In the genomic region with DNA sequence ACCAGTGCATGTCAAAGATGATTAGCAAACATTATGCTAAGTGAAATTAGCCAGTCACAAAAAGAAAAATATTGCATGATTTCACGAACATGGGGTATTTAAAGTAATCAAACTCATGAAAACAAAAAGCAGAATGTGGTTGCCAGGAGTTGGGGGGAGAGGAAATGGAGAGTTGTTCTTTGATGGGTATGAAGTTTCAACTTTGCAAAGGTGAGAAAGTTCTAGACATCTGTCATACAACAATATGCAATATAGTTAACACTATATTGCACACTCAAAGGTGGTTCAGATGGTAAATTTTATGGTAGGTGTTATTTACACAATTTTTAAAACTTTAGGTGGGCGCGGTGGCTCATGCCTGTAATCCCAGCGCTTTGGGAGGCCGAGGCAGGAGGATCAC, we compare ENCODE assay signal across 24 cellular contexts. TPM values are rescaled to one million over a fixed set of nuclear protein-coding genes. Genes with fewer than 3 reads are reported as not detected.
DNase-seq lines count a peak whose midpoint lies in the region; ATAC-seq and TF ChIP-seq lines count a peak whose summit lies in the region.
"Had no signal": no experiment of that assay in that cellular context is flagged by ENCODE, and none has a peak within 500 bp of the region (broad histone marks: within the 10 kb centered on the region; RNA-seq: fewer than 3 reads in every experiment).

No MANE protein-coding gene starts in this region.

- H3K4me3 ChIP-seq in heart right ventricle: no peak overlapping the region
- H3K4me3 ChIP-seq: A549; BLaER1 treated with 17β-estradiol and CSF1 and Interleukin-3, amounts not matched to agents 10 nM and 100 nM; GM12878 had no signal

- peak overlapping the region in 1 of 2 donors; percentile 24 for H3K27ac Mint-ChIP-seq in natural killer cell treated with Interleukin-12 subunit alpha and Interleukin-12 subunit beta and Interleukin-15 and Interleukin-18, amount 100 ng/mL, for 72 hours
- no peak overlapping the region for H3K27ac Mint-ChIP-seq in natural killer cell
- H3K27ac Mint-ChIP-seq in central memory CD8-positive, alpha-beta T cell (ENCODE audit: low read depth): peak overlapping the region; percentile 77
- no peak overlapping the region for H3K27ac Mint-ChIP-seq in stimulated activated effector memory CD8-positive, alpha-beta T cell treated with anti-CD3 and anti-CD28 coated beads, Interleukin-12 subunit alpha, Interleukin-12 subunit beta, amount 100 ng/mL, for 72 hours
- H3K27ac Mint-ChIP-seq: B cell; CD4-positive, alpha-beta T cell; CD8-positive, alpha-beta T cell had no signal

- H3K4me1 ChIP-seq in heart right ventricle: peaks cover 0 to 19% (median 5%) of the 10 kb centered on the region in 9 donors
- H3K4me1 ChIP-seq: BLaER1 treated with 17β-estradiol and CSF1 and Interleukin-3, amounts not matched to agents 10 nM and 100 nM had no signal

- TF ChIP-seq CTCF in natural killer cell (IDR thresholded peaks at IDR 0.05) (no peak), heart right ventricle (IDR thresholded peaks at IDR 0.05) (no peak)

- peaks cover 15% of the 10 kb centered on the region in 2 donors for H3K27me3 Mint-ChIP-seq in natural killer cell treated with Interleukin-12 subunit alpha and Interleukin-12 subunit beta and Interleukin-15 and Interleukin-18, amount 100 ng/mL, for 72 hours
- H3K27me3 Mint-ChIP-seq in natural killer cell (ENCODE audit: low read depth in 2 of 2): peaks cover 7 to 17% of the 10 kb centered on the region in 2 donors
- H3K27me3 Mint-ChIP-seq in central memory CD8-positive, alpha-beta T cell: peaks cover 3% of the 10 kb centered on the region

- intact Hi-C loops in natural killer cell (cut with micrococcal nuclease): no loop called here
- intact Hi-C loops in heart right ventricle (cut with DNase I): loop anchor here in 3 of 10 donors (5.0 to 10.0 kb wide), 3 partner anchors 185 to 297 kb away; partner anchors contain the start of genes C6orf52 (in 1 of the 3) and PAK1IP1 (in 1 of the 3)

- H3K9me3 Mint-ChIP-seq in natural killer cell treated with Interleukin-12 subunit alpha and Interleukin-12 subunit beta and Interleukin-15 and Interleukin-18, amount 100 ng/mL, for 72 hours: no peaks in the 10 kb centered on the region
- no peaks in the 10 kb centered on the region for H3K9me3 Mint-ChIP-seq in natural killer cell
- no peaks in the 10 kb centered on the region for H3K9me3 Mint-ChIP-seq in central memory CD8-positive, alpha-beta T cell
- H3K9me3 Mint-ChIP-seq in stimulated activated effector memory CD8-positive, alpha-beta T cell treated with anti-CD3 and anti-CD28 coated beads, Interleukin-12 subunit alpha, Interleukin-12 subunit beta, amount 100 ng/mL, for 72 hours: no peaks in the 10 kb centered on the region
- H3K9me3 Mint-ChIP-seq: CD4-positive, alpha-beta T cell; CD8-positive, alpha-beta T cell had no signal

- no peak for DNase-seq in natural killer cell treated with Interleukin-12 subunit alpha and Interleukin-12 subunit beta and Interleukin-15 and Interleukin-18, amount 100 ng/mL, for 72 hours (ENCODE audit: low spot score)
- DNase-seq in natural killer cell (no peak), heart right ventricle (no peak), HT-29 (ENCODE audit: low spot score) (no peak), midbrain (lab: John Stamatoyannopoulos, UW) (no peak)
- no peak for DNase-seq in central memory CD8-positive, alpha-beta T cell (ENCODE audit: low spot score in 2 of 2)
- no peak for DNase-seq in stimulated activated effector memory CD8-positive, alpha-beta T cell treated with anti-CD3 and anti-CD28 coated beads, Interleukin-12 subunit alpha, Interleukin-12 subunit beta, amount 100 ng/mL, for 72 hours (ENCODE audit: low spot score in 2 of 2)
- DNase-seq: AML-193; CD4-positive, alpha-beta T cell; CD8-positive, alpha-beta T cell; COR-L47; DMS 273 treated with DMSO at 0.1 percent for 48 hours; DMS153; DMS53; DMS79; DND-41; EL; GDM1 had no signal

- peak; percentile 33 to 51 for ATAC-seq in natural killer cell treated with Interleukin-12 subunit alpha and Interleukin-12 subunit beta and Interleukin-15 and Interleukin-18, amount 100 ng/mL, for 72 hours
- no peak for ATAC-seq in natural killer cell
- peak; percentile 85 for ATAC-seq in central memory CD8-positive, alpha-beta T cell (replicated peaks; ENCODE audit: extremely low read depth, poor library complexity, severe bottlenecking)
- peak; percentile 13 for ATAC-seq in stimulated activated effector memory CD8-positive, alpha-beta T cell treated with anti-CD3 and anti-CD28 coated beads, Interleukin-12 subunit alpha, Interleukin-12 subunit beta, amount 100 ng/mL, for 72 hours
- ATAC-seq in heart right ventricle: no peak
- ATAC-seq: A549; CD8-positive, alpha-beta T cell; GM12878 had no signal

- no peaks in the 10 kb centered on the region for H3K9me3 ChIP-seq in heart right ventricle
- H3K9me3 ChIP-seq: A549; BLaER1 treated with 17β-estradiol and CSF1 and Interleukin-3, amounts not matched to agents 10 nM and 100 nM had no signal

- peaks cover 0 to 5% (median 0%) of the 10 kb centered on the region in 7 donors for H3K27me3 ChIP-seq in heart right ventricle
- H3K27me3 ChIP-seq: BLaER1 treated with 17β-estradiol and CSF1 and Interleukin-3, amounts not matched to agents 10 nM and 100 nM had no signal

- H3K27ac ChIP-seq in heart right ventricle: no peak overlapping the region
- H3K27ac ChIP-seq: 22Rv1; BLaER1 treated with 17β-estradiol and CSF1 and Interleukin-3, amounts not matched to agents 10 nM and 100 nM; C4-2B had no signal

- no peaks in the 10 kb centered on the region for H3K36me3 ChIP-seq in heart right ventricle
- H3K36me3 ChIP-seq: BLaER1 treated with 17β-estradiol and CSF1 and Interleukin-3, amounts not matched to agents 10 nM and 100 nM had no signal

- no peaks in the 10 kb centered on the region for H3K36me3 Mint-ChIP-seq in natural killer cell treated with Interleukin-12 subunit alpha and Interleukin-12 subunit beta and Interleukin-15 and Interleukin-18, amount 100 ng/mL, for 72 hours
- H3K36me3 Mint-ChIP-seq in natural killer cell: no peaks in the 10 kb centered on the region
- peaks cover 4% of the 10 kb centered on the region for H3K36me3 Mint-ChIP-seq in central memory CD8-positive, alpha-beta T cell (ENCODE audit: insufficient read depth)
- no peaks in the 10 kb centered on the region for H3K36me3 Mint-ChIP-seq in stimulated activated effector memory CD8-positive, alpha-beta T cell treated with anti-CD3 and anti-CD28 coated beads, Interleukin-12 subunit alpha, Interleukin-12 subunit beta, amount 100 ng/mL, for 72 hours
- H3K36me3 Mint-ChIP-seq: CD8-positive, alpha-beta T cell had no signal

- no peak overlapping the region for H3K4me3 Mint-ChIP-seq in natural killer cell treated with Interleukin-12 subunit alpha and Interleukin-12 subunit beta and Interleukin-15 and Interleukin-18, amount 100 ng/mL, for 72 hours
- no peak overlapping the region for H3K4me3 Mint-ChIP-seq in natural killer cell
- peak overlapping the region; percentile 1 for H3K4me3 Mint-ChIP-seq in central memory CD8-positive, alpha-beta T cell
- H3K4me3 Mint-ChIP-seq in stimulated activated effector memory CD8-positive, alpha-beta T cell treated with anti-CD3 and anti-CD28 coated beads, Interleukin-12 subunit alpha, Interleukin-12 subunit beta, amount 100 ng/mL, for 72 hours: no peak overlapping the region
- H3K4me3 Mint-ChIP-seq: B cell; CD4-positive, alpha-beta T cell; CD8-positive, alpha-beta T cell had no signal

- 89 to 90% methylated on average over 5 of the region's 5 CpGs for WGBS in heart right ventricle, 2 donors

- peaks cover 13 to 19% of the 10 kb centered on the region in 2 donors for H3K4me1 Mint-ChIP-seq in natural killer cell treated with Interleukin-12 subunit alpha and Interleukin-12 subunit beta and Interleukin-15 and Interleukin-18, amount 100 ng/mL, for 72 hours (ENCODE audit: low read depth in 2 of 2)
- peaks cover 5 to 11% of the 10 kb centered on the region in 2 donors for H3K4me1 Mint-ChIP-seq in natural killer cell
- peaks cover 16% of the 10 kb centered on the region for H3K4me1 Mint-ChIP-seq in central memory CD8-positive, alpha-beta T cell
- H3K4me1 Mint-ChIP-seq in stimulated activated effector memory CD8-positive, alpha-beta T cell treated with anti-CD3 and anti-CD28 coated beads, Interleukin-12 subunit alpha, Interleukin-12 subunit beta, amount 100 ng/mL, for 72 hours: no peaks in the 10 kb centered on the region

RNA-seq across cellular contexts. Expression of gene GCNT2, which starts 13.4 kb away (rescaled TPM):
- 1 to 10 TPM; 2.4 to 6.9 TPM for total RNA-seq in natural killer cell treated with Interleukin-12 subunit alpha and Interleukin-12 subunit beta and Interleukin-15 and Interleukin-18, amount 100 ng/mL, for 72 hours
- total RNA-seq in natural killer cell (1 to 10 TPM in 1 of 3 donors, under 1 TPM in 2; 0.79 to 4.7 (median 0.80) TPM), heart right ventricle (10 to 100 TPM; 22.2 to 67.9 (median 48.6) TPM)
- 10 to 100 TPM in 1 of 2 donors, 1 to 10 TPM in 1; 5.1 to 13.5 TPM for polyA plus RNA-seq in heart right ventricle
- total RNA-seq in HT-29 (2014; rRNA removed; shearing (Covaris generic)): 4.6 and 9.7 TPM in 2 replicates

Comparison
In these comparisons a context has a peak if more than half of its experiments do, and no peak if none do; other contexts are left out.
1. ATAC-seq: peak in natural killer cell treated with Interleukin-12 subunit alpha and Interleukin-12 subunit beta and Interleukin-15 and Interleukin-18, amount 100 ng/mL, for 72 hours (2 of 2), central memory CD8-positive, alpha-beta T cell (single experiment) and stimulated activated effector memory CD8-positive, alpha-beta T cell treated with anti-CD3 and anti-CD28 coated beads, Interleukin-12 subunit alpha, Interleukin-12 subunit beta, amount 100 ng/mL, for 72 hours (single experiment); none in natural killer cell (0 of 3) and heart right ventricle (0 of 8).